Comparison of ENCODE assay signal across 8 cellular contexts in the genomic region with DNA sequence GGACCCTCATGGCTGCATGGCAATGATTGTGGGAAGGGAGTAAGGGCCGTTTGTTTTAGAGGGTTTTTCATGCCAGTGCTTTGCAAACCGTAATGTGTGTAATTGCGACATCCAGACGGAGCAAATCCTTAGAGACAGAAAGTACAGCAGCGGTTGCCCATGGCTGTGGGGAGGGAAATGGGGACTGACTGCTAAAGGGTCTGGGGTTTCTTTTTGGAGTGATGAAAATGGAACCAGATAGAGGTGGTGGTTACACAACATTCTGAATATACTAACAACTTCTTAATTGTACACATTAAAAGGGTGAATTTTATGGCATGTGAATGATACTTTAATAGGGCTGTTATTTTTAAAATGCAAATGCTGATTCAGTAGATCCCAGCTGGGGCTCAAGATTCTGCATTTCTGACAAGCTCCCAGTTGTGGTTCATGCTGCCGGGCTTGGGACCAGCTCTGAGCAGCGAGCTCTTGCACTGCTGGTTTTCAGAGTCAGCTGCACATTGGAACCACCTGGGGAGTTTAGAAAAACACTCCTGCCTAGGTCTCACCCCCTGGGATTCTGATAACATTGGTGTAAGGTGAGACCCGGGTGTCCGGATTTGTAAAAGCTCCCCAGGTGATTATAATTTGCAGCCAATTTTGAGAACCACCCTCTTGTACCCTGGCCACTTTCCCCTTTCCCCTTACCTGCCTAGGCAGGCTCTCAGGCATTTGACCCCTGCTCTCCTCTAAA. TPM values are rescaled to one million over a fixed set of nuclear protein-coding genes. Genes with fewer than 3 reads are reported as not detected.
DNase-seq lines count a peak whose midpoint lies in the region; ATAC-seq and TF ChIP-seq lines count a peak whose summit lies in the region.

No MANE protein-coding gene starts in this region.

- H3K27me3 ChIP-seq in Caco-2 (replicated peaks; ENCODE audit: control insufficient read depth, insufficient read depth, low read length) (no peaks in the 10 kb centered on the region), subcutaneous abdominal adipose tissue (ENCODE audit: control insufficient read depth in 5 of 5, insufficient read depth in 4 of 5, low read length in 5 of 5) (peaks cover 3 to 15% (median 5%) of the 10 kb centered on the region in 5 donors)

- 0 out of 2 replicates have a peak, but pooled peaks cover 6% of the 10 kb centered on the region for H3K4me1 ChIP-seq in Caco-2
- H3K4me1 ChIP-seq in subcutaneous abdominal adipose tissue (ENCODE audit: control insufficient read depth in 5 of 5, insufficient read depth in 5 of 5, low read length in 5 of 5) = peaks cover 8 to 68% (median 61%) of the 10 kb centered on the region in 5 donors

- H3K9ac ChIP-seq in subcutaneous abdominal adipose tissue (ENCODE audit: low read length in 5 of 5) = peak overlapping the region in 4 of 5 donors; percentile 20 to 63 (median 53)

- H3K36me3 Mint-ChIP-seq in Caco-2 (ENCODE audit: insufficient read depth, unreplicated experiment) (peaks cover 4% of the 10 kb centered on the region), endothelial cell (ENCODE audit: low read depth, unreplicated experiment) (no peaks in the 10 kb centered on the region)
- H3K36me3 Mint-ChIP-seq in activated naive CD8-positive, alpha-beta T cell treated with anti-CD3 and anti-CD28 coated beads, Interleukin-2, amount 50 U/mL, for 24 hours (ENCODE audit: low read depth) = no peaks in the 10 kb centered on the region

- no peak for ATAC-seq in activated naive CD8-positive, alpha-beta T cell treated with anti-CD3 and anti-CD28 coated beads, Interleukin-2, amount 50 U/mL, for 24 hours

- POLR2A ChIA-PET in Caco-2 (lab: Charles Lee) = no interaction called here

- H3K36me3 ChIP-seq in Caco-2 (ENCODE audit: control insufficient read depth, insufficient read depth, low read length) (no peaks in the 10 kb centered on the region), subcutaneous abdominal adipose tissue (ENCODE audit: control insufficient read depth in 5 of 5, insufficient read depth in 5 of 5, low read length in 5 of 5) (no peaks in the 10 kb centered on the region)

- DNase-seq in Caco-2 (no peak), NCI-H1694 (lab: John Stamatoyannopoulos, UW) (peak; percentile 21), iris pigment epithelial cell (ENCODE audit: low read depth) (peak; percentile 69), endothelial cell (ENCODE audit: low spot score) (no peak), NCI-H1105 treated with DMSO at 0.1 percent for 48 hours (lab: John Stamatoyannopoulos, UW) (no peak), NCI-H2029 treated with DMSO at 0.1 percent for 48 hours (lab: John Stamatoyannopoulos, UW) (no peak)
- DNase-seq in activated naive CD8-positive, alpha-beta T cell treated with anti-CD3 and anti-CD28 coated beads, Interleukin-2, amount 50 U/mL, for 24 hours = no peak

- peak overlapping the region; percentile 38 for H3K4me3 ChIP-seq in Caco-2 (ENCODE audit: low read depth, low read length)
- H3K4me3 ChIP-seq in subcutaneous abdominal adipose tissue (ENCODE audit: low read depth in 1 of 5, low read length in 5 of 5) = peak overlapping the region; percentile 45 to 70 (median 66)

- intact Hi-C loops in Caco-2 (cut with micrococcal nuclease; ENCODE audit: unreplicated experiment) = no loop called here

- H3K27ac Mint-ChIP-seq in Caco-2 (ENCODE audit: unreplicated experiment) (peak overlapping the region; percentile 88), endothelial cell (ENCODE audit: unreplicated experiment) (no peak overlapping the region)
- peak overlapping the region; percentile 86 for H3K27ac Mint-ChIP-seq in activated naive CD8-positive, alpha-beta T cell treated with anti-CD3 and anti-CD28 coated beads, Interleukin-2, amount 50 U/mL, for 24 hours

- peaks cover 8% of the 10 kb centered on the region for H3K4me1 Mint-ChIP-seq in Caco-2 (ENCODE audit: low read depth, unreplicated experiment)
- H3K4me1 Mint-ChIP-seq in activated naive CD8-positive, alpha-beta T cell treated with anti-CD3 and anti-CD28 coated beads, Interleukin-2, amount 50 U/mL, for 24 hours = peaks cover 66% of the 10 kb centered on the region
- peaks cover 3% of the 10 kb centered on the region for H3K4me1 Mint-ChIP-seq in endothelial cell (ENCODE audit: unreplicated experiment)

- CTCF ChIA-PET in Caco-2 (lab: Charles Lee) = no interaction called here

- TSS peak; percentile 59 for BruUV-seq in Caco-2 (replicated peaks; lab: Mats Ljungman, UMichigan)

- H3K27me3 Mint-ChIP-seq in Caco-2 (ENCODE audit: insufficient read depth, unreplicated experiment) (no peaks in the 10 kb centered on the region), endothelial cell (ENCODE audit: unreplicated experiment) (no peaks in the 10 kb centered on the region)
- no peaks in the 10 kb centered on the region for H3K27me3 Mint-ChIP-seq in activated naive CD8-positive, alpha-beta T cell treated with anti-CD3 and anti-CD28 coated beads, Interleukin-2, amount 50 U/mL, for 24 hours

- peak overlapping the region; percentile 75 for H3K27ac ChIP-seq in subcutaneous abdominal adipose tissue (ENCODE audit: low read depth, low read length)

- H3K4me3 Mint-ChIP-seq in Caco-2 (ENCODE audit: unreplicated experiment) = peak overlapping the region; percentile 82
- H3K4me3 Mint-ChIP-seq in activated naive CD8-positive, alpha-beta T cell treated with anti-CD3 and anti-CD28 coated beads, Interleukin-2, amount 50 U/mL, for 24 hours = peak overlapping the region; percentile 85
- H3K4me3 Mint-ChIP-seq in endothelial cell (ENCODE audit: unreplicated experiment) = no peak overlapping the region

- TF ChIP-seq CTCF in Caco-2 (IDR thresholded peaks at IDR 0.05; ENCODE audit: insufficient read depth in 1 of 2, low read depth in 1 of 2, low read length in 1 of 2, severe bottlenecking in 1 of 2, unreplicated experiment in 1 of 2) (no peak), endothelial cell (IDR thresholded peaks at IDR 0.05; ENCODE audit: unreplicated experiment) (no peak)

- H3K9me3 Mint-ChIP-seq in Caco-2 (ENCODE audit: unreplicated experiment) = no peaks in the 10 kb centered on the region
- no peaks in the 10 kb centered on the region for H3K9me3 Mint-ChIP-seq in activated naive CD8-positive, alpha-beta T cell treated with anti-CD3 and anti-CD28 coated beads, Interleukin-2, amount 50 U/mL, for 24 hours
- no peaks in the 10 kb centered on the region for H3K9me3 Mint-ChIP-seq in endothelial cell (ENCODE audit: unreplicated experiment)

- H3K9me3 ChIP-seq in Caco-2 (no peaks in the 10 kb centered on the region), subcutaneous abdominal adipose tissue (ENCODE audit: control insufficient read depth in 5 of 5, low read length in 5 of 5) (no peaks in the 10 kb centered on the region)

RNA-seq across cellular contexts. Expression of gene PRPS1, which starts 47.7 kb away (rescaled TPM):
- total RNA-seq in Caco-2 (2022) (30.0 and 34.3 TPM in 2 replicates), endothelial cell (ENCODE audit: unreplicated experiment) (41.0 TPM)

Comparison
In these comparisons a context has a peak if more than half of its experiments do, and no peak if none do; other contexts are left out.
1. DNase-seq: peak in NCI-H1694 (single experiment) and iris pigment epithelial cell (single experiment); none in Caco-2 (0 of 2), activated naive CD8-positive, alpha-beta T cell treated with anti-CD3 and anti-CD28 coated beads, Interleukin-2, amount 50 U/mL, for 24 hours (single experiment), endothelial cell (single experiment), NCI-H1105 treated with DMSO at 0.1 percent for 48 hours (single experiment) and NCI-H2029 treated with DMSO at 0.1 percent for 48 hours (single experiment).